In the genomic region with DNA sequence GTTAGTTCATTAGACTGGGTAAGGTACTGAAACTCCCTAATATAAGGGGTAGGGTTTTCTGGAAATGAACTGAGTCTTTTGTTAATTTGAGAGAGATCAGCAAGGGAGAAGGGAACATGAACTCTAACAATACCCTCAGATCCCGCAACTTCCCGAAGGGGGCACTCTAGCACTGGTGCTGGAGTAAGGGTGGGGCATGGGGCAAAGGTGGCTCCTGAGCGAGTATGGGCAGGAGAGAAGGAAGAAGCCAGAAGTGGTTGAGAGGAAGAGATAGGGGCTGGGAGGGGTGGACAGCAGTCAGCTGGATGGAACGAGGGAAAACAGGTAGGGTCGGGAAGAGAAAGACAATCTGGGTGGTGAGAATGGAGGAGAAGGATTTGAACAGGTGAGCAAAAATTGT, we compare ENCODE assay signal across 19 cellular contexts.
DNase-seq lines count a peak whose midpoint lies in the region; ATAC-seq and TF ChIP-seq lines count a peak whose summit lies in the region.
"Had no signal": no experiment of that assay in that cellular context is flagged by ENCODE, and none has a peak within 500 bp of the region (broad histone marks: within the 10 kb centered on the region; RNA-seq: fewer than 3 reads in every experiment).

No MANE protein-coding gene starts in this region.

- H2AFZ ChIP-seq in Karpas-422 (ENCODE audit: low read length): no peak overlapping the region

- H3K27me3 Mint-ChIP-seq in activated naive CD4-positive, alpha-beta T cell treated with anti-CD3 and anti-CD28 coated beads for 36 hours (ENCODE audit: low read depth): no peaks in the 10 kb centered on the region
- no peaks in the 10 kb centered on the region for H3K27me3 Mint-ChIP-seq in WTC11 (ENCODE audit: low read depth)

- no peaks in the 10 kb centered on the region for H3K27me3 ChIP-seq in Karpas-422 (ENCODE audit: low read length)
- H3K27me3 ChIP-seq: left lung, right atrium auricular region, upper lobe of right lung had no signal

- H3K36me3 Mint-ChIP-seq in activated naive CD4-positive, alpha-beta T cell treated with anti-CD3 and anti-CD28 coated beads for 36 hours (ENCODE audit: low read depth): no peaks in the 10 kb centered on the region
- H3K36me3 Mint-ChIP-seq in WTC11: no peaks in the 10 kb centered on the region
- H3K36me3 Mint-ChIP-seq: activated naive CD8-positive, alpha-beta T cell; CD14-positive monocyte; mesothelial cell of epicardium; natural killer cell had no signal

- POLR2A ChIA-PET in WTC11 (lab: Charles Lee): no interaction called here

- H3K9ac ChIP-seq in Karpas-422 (ENCODE audit: low read length): no peak overlapping the region
- H3K9ac ChIP-seq: KMS-11 had no signal

- no peak overlapping the region for H3K27ac Mint-ChIP-seq in activated naive CD4-positive, alpha-beta T cell treated with anti-CD3 and anti-CD28 coated beads for 36 hours
- no peak overlapping the region for H3K27ac Mint-ChIP-seq in WTC11
- H3K27ac Mint-ChIP-seq: activated naive CD8-positive, alpha-beta T cell; mesothelial cell of epicardium; natural killer cell had no signal

- no peaks in the 10 kb centered on the region for H3K9me3 ChIP-seq in Karpas-422 (ENCODE audit: low read length)
- H3K9me3 ChIP-seq: upper lobe of right lung had no signal

- H4K20me1 ChIP-seq in Karpas-422 (ENCODE audit: insufficient read depth, low read depth, low read length): no peaks in the 10 kb centered on the region

- DNase-seq in activated naive CD4-positive, alpha-beta T cell treated with anti-CD3 and anti-CD28 coated beads for 36 hours: peak; percentile 5
- no peak for DNase-seq in activated naive CD4-positive, alpha-beta T cell treated with Interleukin-2 at 50 U/mL for 16 hours
- DNase-seq in Karpas-422: peak; percentile 69
- DNase-seq in WTC11 (ENCODE audit: low spot score): peak; percentile 53
- DNase-seq in stimulated activated CD4-positive, alpha-beta T cell treated with anti-CD3 and anti-CD28 coated beads, Interleukin-15, amount 100 ng/mL, for 24 hours: no peak
- DNase-seq in NCI-H345 (lab: John Stamatoyannopoulos, UW): no peak
- DNase-seq: activated CD4-positive, alpha-beta T cell treated with anti-CD3 and anti-CD28 coated beads for 4 hours; GDM1; left lung; natural killer cell; NCI-H1930; Right ventricle myocardium superior; upper lobe of right lung had no signal

- H3K4me3 Mint-ChIP-seq in activated naive CD4-positive, alpha-beta T cell treated with anti-CD3 and anti-CD28 coated beads for 36 hours: no peak overlapping the region
- H3K4me3 Mint-ChIP-seq in WTC11: no peak overlapping the region
- H3K4me3 Mint-ChIP-seq: activated naive CD8-positive, alpha-beta T cell; CD14-positive monocyte; mesothelial cell of epicardium; natural killer cell had no signal

- ATAC-seq in WTC11 (peak; percentile 86), GM18517 (IDR thresholded peaks at IDR 0.05; ENCODE audit: unreplicated experiment) (no peak)
- ATAC-seq: left lung, natural killer cell, upper lobe of right lung had no signal

- no peak overlapping the region for H3K4me3 ChIP-seq in Karpas-422 (ENCODE audit: low read length)
- H3K4me3 ChIP-seq: left lung, right atrium auricular region, upper lobe of right lung had no signal

- no peaks in the 10 kb centered on the region for H3K9me3 Mint-ChIP-seq in activated naive CD4-positive, alpha-beta T cell treated with anti-CD3 and anti-CD28 coated beads for 36 hours
- 0 out of 2 replicates have a peak, but pooled peaks cover 3% of the 10 kb centered on the region for H3K9me3 Mint-ChIP-seq in WTC11

- no peak overlapping the region for H3K4me2 ChIP-seq in Karpas-422 (ENCODE audit: low read depth, low read length, poor library complexity, severe bottlenecking)
- H3K4me2 ChIP-seq: KMS-11 had no signal

- no peaks in the 10 kb centered on the region for H3K4me1 ChIP-seq in Karpas-422 (ENCODE audit: low read length)
- H3K4me1 ChIP-seq: left lung, right atrium auricular region, upper lobe of right lung had no signal

- no peaks in the 10 kb centered on the region for H3K9me2 ChIP-seq in Karpas-422 (replicated peaks; ENCODE audit: insufficient read depth, low read length)

- intact Hi-C loops in activated naive CD4-positive, alpha-beta T cell treated with anti-CD3 and anti-CD28 coated beads for 36 hours (cut with micrococcal nuclease): no loop called here

- H3K27ac ChIP-seq in Karpas-422 (ENCODE audit: low read length): no peak overlapping the region
- H3K27ac ChIP-seq: KMS-11, left lung, right atrium auricular region, upper lobe of right lung had no signal

- H3K4me1 Mint-ChIP-seq in activated naive CD4-positive, alpha-beta T cell treated with anti-CD3 and anti-CD28 coated beads for 36 hours (ENCODE audit: low read depth): no peaks in the 10 kb centered on the region
- no peaks in the 10 kb centered on the region; the same call in 1 of the 2 replicates for H3K4me1 Mint-ChIP-seq in WTC11
- H3K4me1 Mint-ChIP-seq: CD14-positive monocyte, mesothelial cell of epicardium, natural killer cell had no signal

- no peak for TF ChIP-seq CTCF in WTC11 (IDR thresholded peaks at IDR 0.05)

- H3K36me3 ChIP-seq in Karpas-422 (ENCODE audit: insufficient read depth, low read length): no peaks in the 10 kb centered on the region
- H3K36me3 ChIP-seq: left lung, right atrium auricular region, upper lobe of right lung had no signal

- CTCF ChIA-PET in activated naive CD4-positive, alpha-beta T cell treated with anti-CD3 and anti-CD28 coated beads for 36 hours (lab: Charles Lee): no interaction called here
- CTCF ChIA-PET in WTC11 (lab: Charles Lee): no interaction called here

- no peaks in the 10 kb centered on the region for H3K79me2 ChIP-seq in Karpas-422 (ENCODE audit: low read length)

TF ChIP-seq in WTC11, 78 proteins besides CTCF, POLR2A, EP300 and RAD21:
- TF ChIP-seq NR2C2 (CRISPR knock-in tag; IDR thresholded peaks at IDR 0.05): no peak
- TF ChIP-seq, protein P1, sequence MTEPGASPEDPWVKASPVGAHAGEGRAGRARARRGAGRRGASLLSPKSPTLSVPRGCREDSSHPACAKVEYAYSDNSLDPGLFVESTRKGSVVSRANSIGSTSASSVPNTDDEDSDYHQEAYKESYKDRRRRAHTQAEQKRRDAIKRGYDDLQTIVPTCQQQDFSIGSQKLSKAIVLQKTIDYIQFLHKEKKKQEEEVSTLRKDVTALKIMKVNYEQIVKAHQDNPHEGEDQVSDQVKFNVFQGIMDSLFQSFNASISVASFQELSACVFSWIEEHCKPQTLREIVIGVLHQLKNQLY (CRISPR knock-in tag; IDR thresholded peaks at IDR 0.05): no peak
- TF ChIP-seq, protein P2, sequence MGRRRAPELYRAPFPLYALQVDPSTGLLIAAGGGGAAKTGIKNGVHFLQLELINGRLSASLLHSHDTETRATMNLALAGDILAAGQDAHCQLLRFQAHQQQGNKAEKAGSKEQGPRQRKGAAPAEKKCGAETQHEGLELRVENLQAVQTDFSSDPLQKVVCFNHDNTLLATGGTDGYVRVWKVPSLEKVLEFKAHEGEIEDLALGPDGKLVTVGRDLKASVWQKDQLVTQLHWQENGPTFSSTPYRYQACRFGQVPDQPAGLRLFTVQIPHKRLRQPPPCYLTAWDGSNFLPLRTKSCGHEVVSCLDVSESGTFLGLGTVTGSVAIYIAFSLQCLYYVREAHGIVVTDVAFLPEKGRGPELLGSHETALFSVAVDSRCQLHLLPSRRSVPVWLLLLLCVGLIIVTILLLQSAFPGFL (CRISPR knock-in tag; IDR thresholded peaks at IDR 0.05; ENCODE audit: borderline replicate concordance): no peak
- TF ChIP-seq ELF4 (CRISPR knock-in tag; IDR thresholded peaks at IDR 0.05; ENCODE audit: low read depth): no peak
- TF ChIP-seq, protein P3, sequence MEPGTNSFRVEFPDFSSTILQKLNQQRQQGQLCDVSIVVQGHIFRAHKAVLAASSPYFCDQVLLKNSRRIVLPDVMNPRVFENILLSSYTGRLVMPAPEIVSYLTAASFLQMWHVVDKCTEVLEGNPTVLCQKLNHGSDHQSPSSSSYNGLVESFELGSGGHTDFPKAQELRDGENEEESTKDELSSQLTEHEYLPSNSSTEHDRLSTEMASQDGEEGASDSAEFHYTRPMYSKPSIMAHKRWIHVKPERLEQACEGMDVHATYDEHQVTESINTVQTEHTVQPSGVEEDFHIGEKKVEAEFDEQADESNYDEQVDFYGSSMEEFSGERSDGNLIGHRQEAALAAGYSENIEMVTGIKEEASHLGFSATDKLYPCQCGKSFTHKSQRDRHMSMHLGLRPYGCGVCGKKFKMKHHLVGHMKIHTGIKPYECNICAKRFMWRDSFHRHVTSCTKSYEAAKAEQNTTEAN (CRISPR knock-in tag; IDR thresholded peaks at IDR 0.05): no peak
- no peak for TF ChIP-seq MXD4 (CRISPR knock-in tag; IDR thresholded peaks at IDR 0.05; ENCODE audit: borderline replicate concordance)
- no peak for TF ChIP-seq TEAD4 (CRISPR knock-in tag; IDR thresholded peaks at IDR 0.05)
- TF ChIP-seq NR1H2 (CRISPR knock-in tag; IDR thresholded peaks at IDR 0.05): no peak
- no peak for TF ChIP-seq ZNF232 (CRISPR knock-in tag; IDR thresholded peaks at IDR 0.05)
- TF ChIP-seq ZNF263 (CRISPR knock-in tag; IDR thresholded peaks at IDR 0.05; ENCODE audit: low read depth): no peak
- no peak for TF ChIP-seq RORB (CRISPR knock-in tag; IDR thresholded peaks at IDR 0.05)
- TF ChIP-seq NR3C1 (CRISPR knock-in tag; conservative IDR thresholded peaks at IDR 0.05; ENCODE audit: low read depth): no peak
- TF ChIP-seq, protein P4, sequence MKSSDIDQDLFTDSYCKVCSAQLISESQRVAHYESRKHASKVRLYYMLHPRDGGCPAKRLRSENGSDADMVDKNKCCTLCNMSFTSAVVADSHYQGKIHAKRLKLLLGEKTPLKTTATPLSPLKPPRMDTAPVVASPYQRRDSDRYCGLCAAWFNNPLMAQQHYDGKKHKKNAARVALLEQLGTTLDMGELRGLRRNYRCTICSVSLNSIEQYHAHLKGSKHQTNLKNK (CRISPR knock-in tag; IDR thresholded peaks at IDR 0.05): no peak
- TF ChIP-seq SP1 (CRISPR knock-in tag; conservative IDR thresholded peaks at IDR 0.05): no peak
- TF ChIP-seq OVOL2 (CRISPR knock-in tag; IDR thresholded peaks at IDR 0.05; ENCODE audit: borderline replicate concordance): no peak

Comparison
In these comparisons a context has a peak if more than half of its experiments do, and no peak if none do; other contexts are left out.
1. DNase-seq: peak in activated naive CD4-positive, alpha-beta T cell treated with anti-CD3 and anti-CD28 coated beads for 36 hours (single experiment), Karpas-422 (single experiment) and WTC11 (single experiment); none in activated naive CD4-positive, alpha-beta T cell treated with Interleukin-2 at 50 U/mL for 16 hours (single experiment), stimulated activated CD4-positive, alpha-beta T cell treated with anti-CD3 and anti-CD28 coated beads, Interleukin-15, amount 100 ng/mL, for 24 hours (single experiment) and NCI-H345 (single experiment).